ENCODE assay signal across 8 cellular contexts in genomic region chr7:96075510-96076349, GRCh38.
A peak's percentile ranks its signal among the peaks of the same experiment; 100 is the strongest.
DNase-seq lines count a peak whose midpoint lies in the region; ATAC-seq and TF ChIP-seq lines count a peak whose summit lies in the region.

No MANE protein-coding gene starts in this region.

- no peaks in the 10 kb centered on the region for H3K36me3 ChIP-seq in Panc1 (ENCODE audit: control insufficient read depth, insufficient read depth, low read length)
- H3K36me3 ChIP-seq in suprapubic skin = no peaks in the 10 kb centered on the region

- 1% methylated on average over 35 of the region's 47 CpGs for WGBS in suprapubic skin

- H3K27ac ChIP-seq in Panc1 (ENCODE audit: low read length) (no peak overlapping the region), suprapubic skin (no peak overlapping the region)

- TF ChIP-seq POLR2A in suprapubic skin (IDR thresholded peaks at IDR 0.05) = no peak

- H3K4me1 ChIP-seq in Panc1 (ENCODE audit: control insufficient read depth, insufficient read depth, low read length) (no peaks in the 10 kb centered on the region), suprapubic skin (peaks cover 10% of the 10 kb centered on the region)

- no peaks in the 10 kb centered on the region for H3K9me3 ChIP-seq in Panc1 (ENCODE audit: control insufficient read depth, insufficient read depth, low read depth, low read length)
- no peaks in the 10 kb centered on the region for H3K9me3 ChIP-seq in suprapubic skin

- no peak overlapping the region for H3K27ac Mint-ChIP-seq in activated T-helper 2 cell treated with anti-CD3 and anti-CD28 coated beads, Interferon-gamma antibody, Interleukin-2, Interleukin-4, amounts not matched to agents 10 μg/mL and 5 μg/mL and 100 μg/mL, durations not matched to agents 14 hours and 24 hours and 36 hours
- H3K27ac Mint-ChIP-seq in nephron = peak overlapping the region; percentile 3 to 31 (median 27)

- CTCF ChIA-PET in Panc1 (lab: Charles Lee) = interaction anchor here (0.6 kb wide), 1 partner anchor 313 kb away, joined by 3 read pairs; no protein-coding TSS in a partner anchor

- intact Hi-C loops in Panc1 (cut with micrococcal nuclease; ENCODE audit: unreplicated experiment) = loop anchor here (2.0 to 10.0 kb wide), 4 partner anchors 161 to 989 kb away; no protein-coding TSS in a partner anchor
- intact Hi-C loops in activated T-helper 2 cell treated with anti-CD3 and anti-CD28 coated beads, Interferon-gamma antibody, Interleukin-2, Interleukin-4, amounts not matched to agents 10 μg/mL and 5 μg/mL and 100 μg/mL, durations not matched to agents 14 hours and 24 hours and 36 hours (cut with micrococcal nuclease) = loop anchor here (1.0 to 10.0 kb wide), 4 partner anchors 161 to 952 kb away; no protein-coding TSS in a partner anchor

- H3K27me3 Mint-ChIP-seq in activated T-helper 2 cell treated with anti-CD3 and anti-CD28 coated beads, Interferon-gamma antibody, Interleukin-2, Interleukin-4, amounts not matched to agents 10 μg/mL and 5 μg/mL and 100 μg/mL, durations not matched to agents 14 hours and 24 hours and 36 hours (ENCODE audit: low read depth) = peaks cover 46% of the 10 kb centered on the region
- H3K27me3 Mint-ChIP-seq in nephron (ENCODE audit: low read depth) = peaks cover 60% of the 10 kb centered on the region

- TF ChIP-seq CTCF in Panc1 (IDR thresholded peaks at IDR 0.05) (peak; percentile 92), nephron (IDR thresholded peaks at IDR 0.05; ENCODE audit: unreplicated experiment in 3 of 3) (peak; percentile 81 to 94 (median 92)), suprapubic skin (IDR thresholded peaks at IDR 0.05) (peak; percentile 14 to 77)

- H3K4me3 Mint-ChIP-seq in activated T-helper 2 cell treated with anti-CD3 and anti-CD28 coated beads, Interferon-gamma antibody, Interleukin-2, Interleukin-4, amounts not matched to agents 10 μg/mL and 5 μg/mL and 100 μg/mL, durations not matched to agents 14 hours and 24 hours and 36 hours (ENCODE audit: low read depth) = peak overlapping the region; percentile 77
- H3K4me3 Mint-ChIP-seq in nephron = peak overlapping the region; percentile 95 to 97 (median 96)

- ATAC-seq in GM21528 (IDR thresholded peaks at IDR 0.05; ENCODE audit: low FRiP score, unreplicated experiment) = peak; percentile 70
- ATAC-seq in Panc1 = peak; percentile 98

- BruUV-seq in Panc1 (replicated peaks; lab: Mats Ljungman, UMichigan) = no TSS peak

- TF ChIP-seq EP300 in suprapubic skin (IDR thresholded peaks at IDR 0.05) = no peak

- POLR2A ChIA-PET in Panc1 (lab: Charles Lee) = no interaction called here

- H3K36me3 Mint-ChIP-seq in activated T-helper 2 cell treated with anti-CD3 and anti-CD28 coated beads, Interferon-gamma antibody, Interleukin-2, Interleukin-4, amounts not matched to agents 10 μg/mL and 5 μg/mL and 100 μg/mL, durations not matched to agents 14 hours and 24 hours and 36 hours (ENCODE audit: low read depth) = no peaks in the 10 kb centered on the region
- no peaks in the 10 kb centered on the region for H3K36me3 Mint-ChIP-seq in nephron (ENCODE audit: low read depth)

- in situ Hi-C loops in Panc1 (cut with HindIII; ENCODE audit: low pct_unique_long_range_greater_than_20kb, low sequenced_read_pairs) = no loop called here

- no peaks in the 10 kb centered on the region for H3K9me3 Mint-ChIP-seq in activated T-helper 2 cell treated with anti-CD3 and anti-CD28 coated beads, Interferon-gamma antibody, Interleukin-2, Interleukin-4, amounts not matched to agents 10 μg/mL and 5 μg/mL and 100 μg/mL, durations not matched to agents 14 hours and 24 hours and 36 hours
- no peaks in the 10 kb centered on the region for H3K9me3 Mint-ChIP-seq in nephron

- peak overlapping the region; percentile 34 for H3K4me3 ChIP-seq in Jurkat, Clone E6-1 (ENCODE audit: low read length)
- H3K4me3 ChIP-seq in Panc1 (ENCODE audit: low read depth in 2 of 2, low read length in 2 of 2) = peak overlapping the region; percentile 47 to 65
- peak overlapping the region; percentile 51 for H3K4me3 ChIP-seq in suprapubic skin

- H3K27me3 ChIP-seq in Panc1 (ENCODE audit: control insufficient read depth, insufficient read depth, low read length) = peaks cover 12% of the 10 kb centered on the region; the same call in 1 of the 2 replicates
- H3K27me3 ChIP-seq in suprapubic skin = peaks cover 7% of the 10 kb centered on the region

- H3K4me1 Mint-ChIP-seq in activated T-helper 2 cell treated with anti-CD3 and anti-CD28 coated beads, Interferon-gamma antibody, Interleukin-2, Interleukin-4, amounts not matched to agents 10 μg/mL and 5 μg/mL and 100 μg/mL, durations not matched to agents 14 hours and 24 hours and 36 hours (ENCODE audit: low read depth) = peaks cover 4% of the 10 kb centered on the region
- H3K4me1 Mint-ChIP-seq in nephron = no peaks in the 10 kb centered on the region

- peak; percentile 53 for DNase-seq in DMS114 treated with DMSO at 0.1 percent for 48 hours (lab: John Stamatoyannopoulos, UW; ENCODE audit: unreplicated experiment)
- peak; percentile 12 for DNase-seq in Jurkat, Clone E6-1 (ENCODE audit: low read depth, low spot score)
- DNase-seq in Panc1 (ENCODE audit: low read depth, low spot score) = no peak
- DNase-seq in activated T-helper 2 cell treated with anti-CD3 and anti-CD28 coated beads, Interferon-gamma antibody, Interleukin-2, Interleukin-4, amounts not matched to agents 10 μg/mL and 5 μg/mL and 100 μg/mL, durations not matched to agents 14 hours and 24 hours and 36 hours (ENCODE audit: low spot score) = peak; percentile 20
- DNase-seq in fibroblast of the conjunctiva (ENCODE audit: low read depth) = peak; percentile 35
- peak; percentile 77 to 84 for DNase-seq in suprapubic skin (ENCODE audit: low spot score in 2 of 2)
